1 cellular context compared by ENCODE assay signal in genomic region chr20:62523473-62524203, GRCh38.
TF ChIP-seq lines count a peak whose summit lies in the region.

No MANE protein-coding gene starts in this region.

TF ChIP-seq in GM23338, 12 proteins besides CTCF, POLR2A, EP300 and RAD21 (continued from another document):
- TF ChIP-seq, protein P1, sequence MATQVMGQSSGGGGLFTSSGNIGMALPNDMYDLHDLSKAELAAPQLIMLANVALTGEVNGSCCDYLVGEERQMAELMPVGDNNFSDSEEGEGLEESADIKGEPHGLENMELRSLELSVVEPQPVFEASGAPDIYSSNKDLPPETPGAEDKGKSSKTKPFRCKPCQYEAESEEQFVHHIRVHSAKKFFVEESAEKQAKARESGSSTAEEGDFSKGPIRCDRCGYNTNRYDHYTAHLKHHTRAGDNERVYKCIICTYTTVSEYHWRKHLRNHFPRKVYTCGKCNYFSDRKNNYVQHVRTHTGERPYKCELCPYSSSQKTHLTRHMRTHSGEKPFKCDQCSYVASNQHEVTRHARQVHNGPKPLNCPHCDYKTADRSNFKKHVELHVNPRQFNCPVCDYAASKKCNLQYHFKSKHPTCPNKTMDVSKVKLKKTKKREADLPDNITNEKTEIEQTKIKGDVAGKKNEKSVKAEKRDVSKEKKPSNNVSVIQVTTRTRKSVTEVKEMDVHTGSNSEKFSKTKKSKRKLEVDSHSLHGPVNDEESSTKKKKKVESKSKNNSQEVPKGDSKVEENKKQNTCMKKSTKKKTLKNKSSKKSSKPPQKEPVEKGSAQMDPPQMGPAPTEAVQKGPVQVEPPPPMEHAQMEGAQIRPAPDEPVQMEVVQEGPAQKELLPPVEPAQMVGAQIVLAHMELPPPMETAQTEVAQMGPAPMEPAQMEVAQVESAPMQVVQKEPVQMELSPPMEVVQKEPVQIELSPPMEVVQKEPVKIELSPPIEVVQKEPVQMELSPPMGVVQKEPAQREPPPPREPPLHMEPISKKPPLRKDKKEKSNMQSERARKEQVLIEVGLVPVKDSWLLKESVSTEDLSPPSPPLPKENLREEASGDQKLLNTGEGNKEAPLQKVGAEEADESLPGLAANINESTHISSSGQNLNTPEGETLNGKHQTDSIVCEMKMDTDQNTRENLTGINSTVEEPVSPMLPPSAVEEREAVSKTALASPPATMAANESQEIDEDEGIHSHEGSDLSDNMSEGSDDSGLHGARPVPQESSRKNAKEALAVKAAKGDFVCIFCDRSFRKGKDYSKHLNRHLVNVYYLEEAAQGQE (IDR thresholded peaks at IDR 0.05; ENCODE audit: unreplicated experiment) = no peak
- TF ChIP-seq EZH2phosphoT487 (IDR thresholded peaks at IDR 0.05; ENCODE audit: unreplicated experiment) (no peak), JUNB (IDR thresholded peaks at IDR 0.05; ENCODE audit: unreplicated experiment) (no peak)
- TF ChIP-seq, protein P2, sequence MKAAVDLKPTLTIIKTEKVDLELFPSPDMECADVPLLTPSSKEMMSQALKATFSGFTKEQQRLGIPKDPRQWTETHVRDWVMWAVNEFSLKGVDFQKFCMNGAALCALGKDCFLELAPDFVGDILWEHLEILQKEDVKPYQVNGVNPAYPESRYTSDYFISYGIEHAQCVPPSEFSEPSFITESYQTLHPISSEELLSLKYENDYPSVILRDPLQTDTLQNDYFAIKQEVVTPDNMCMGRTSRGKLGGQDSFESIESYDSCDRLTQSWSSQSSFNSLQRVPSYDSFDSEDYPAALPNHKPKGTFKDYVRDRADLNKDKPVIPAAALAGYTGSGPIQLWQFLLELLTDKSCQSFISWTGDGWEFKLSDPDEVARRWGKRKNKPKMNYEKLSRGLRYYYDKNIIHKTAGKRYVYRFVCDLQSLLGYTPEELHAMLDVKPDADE (IDR thresholded peaks at IDR 0.05) = no peak
